9 cellular contexts compared by ENCODE assay signal in the genomic region with DNA sequence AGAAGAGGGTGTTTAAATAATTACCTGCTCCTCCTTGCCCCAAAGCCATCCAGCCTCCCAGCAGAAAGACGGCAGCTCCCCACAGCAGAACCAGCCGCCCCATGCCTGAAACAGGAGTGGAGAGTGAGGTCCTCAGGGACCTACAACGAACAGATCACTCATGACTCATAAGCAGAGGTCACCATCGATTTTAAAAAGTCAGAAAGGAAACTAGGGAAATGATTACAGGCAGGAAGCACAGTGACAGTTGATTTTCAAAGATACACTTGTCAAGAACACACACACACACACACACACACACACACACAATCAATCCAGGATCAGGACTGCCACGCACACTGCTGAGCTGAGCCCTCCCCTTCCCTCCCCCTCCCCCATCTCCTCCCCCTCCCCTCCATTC. TPM values are rescaled to one million over a fixed set of nuclear protein-coding genes. Genes with fewer than 3 reads are reported as not detected.
DNase-seq lines count a peak whose midpoint lies in the region; ATAC-seq and TF ChIP-seq lines count a peak whose summit lies in the region.
"Had no signal": no experiment of that assay in that cellular context is flagged by ENCODE, and none has a peak within 500 bp of the region (broad histone marks: within the 10 kb centered on the region; RNA-seq: fewer than 3 reads in every experiment).

A gene with protein sequence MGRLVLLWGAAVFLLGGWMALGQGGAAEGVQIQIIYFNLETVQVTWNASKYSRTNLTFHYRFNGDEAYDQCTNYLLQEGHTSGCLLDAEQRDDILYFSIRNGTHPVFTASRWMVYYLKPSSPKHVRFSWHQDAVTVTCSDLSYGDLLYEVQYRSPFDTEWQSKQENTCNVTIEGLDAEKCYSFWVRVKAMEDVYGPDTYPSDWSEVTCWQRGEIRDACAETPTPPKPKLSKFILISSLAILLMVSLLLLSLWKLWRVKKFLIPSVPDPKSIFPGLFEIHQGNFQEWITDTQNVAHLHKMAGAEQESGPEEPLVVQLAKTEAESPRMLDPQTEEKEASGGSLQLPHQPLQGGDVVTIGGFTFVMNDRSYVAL (minus strand): TSS at position 118 of the 400 bp plus-strand sequence. CDS start 15 bp downstream, at position 103.

- H3K36me3 Mint-ChIP-seq in naive thymus-derived CD4-positive, alpha-beta T cell: peaks cover 0 to 30% (median 0%) of the 10 kb centered on the region in 5 donors

- DNase-seq in RWPE2 (ENCODE audit: low spot score) (peak; percentile 19), HUDEP-2 (lab: John Stamatoyannopoulos, UW; ENCODE audit: unreplicated experiment in 76 of 76) (no peak), NCI-H69 (lab: John Stamatoyannopoulos, UW) (no peak), foreskin melanocyte (no peak)
- peak in 2 of 9 donors; percentile 12 to 36 for DNase-seq in naive thymus-derived CD4-positive, alpha-beta T cell

- H3K4me1 ChIP-seq in RWPE2 (ENCODE audit: insufficient read depth, poor library complexity, severe bottlenecking): no peaks in the 10 kb centered on the region
- peaks cover 4 to 6% of the 10 kb centered on the region in 2 donors for H3K4me1 ChIP-seq in naive thymus-derived CD4-positive, alpha-beta T cell (ENCODE audit: control insufficient read depth in 2 of 2, insufficient read depth in 2 of 2, low read length in 2 of 2)
- H3K4me1 ChIP-seq: Peyer's patch had no signal

- no peaks in the 10 kb centered on the region for H3K36me3 ChIP-seq in RWPE2 (ENCODE audit: low read depth)
- no peaks in the 10 kb centered on the region for H3K36me3 ChIP-seq in naive thymus-derived CD4-positive, alpha-beta T cell (ENCODE audit: control insufficient read depth in 2 of 3, insufficient read depth in 3 of 3, low read length in 3 of 3)
- H3K36me3 ChIP-seq: Peyer's patch had no signal

- POLR2A ChIA-PET in naive thymus-derived CD4-positive, alpha-beta T cell (lab: Charles Lee): no interaction called here

- H3K4me1 Mint-ChIP-seq in naive thymus-derived CD4-positive, alpha-beta T cell: peaks cover 19 to 50% (median 37%) of the 10 kb centered on the region in 7 donors

- H3K9me3 ChIP-seq in RWPE2 (ENCODE audit: severe bottlenecking): no peaks in the 10 kb centered on the region
- H3K9me3 ChIP-seq in naive thymus-derived CD4-positive, alpha-beta T cell (ENCODE audit: control insufficient read depth in 2 of 3, low read length in 3 of 3): no peaks in the 10 kb centered on the region
- H3K9me3 ChIP-seq: Peyer's patch had no signal

- no peak for TF ChIP-seq CTCF in RWPE2 (IDR thresholded peaks at IDR 0.05; ENCODE audit: poor library complexity, severe bottlenecking)

- CTCF ChIA-PET in naive thymus-derived CD4-positive, alpha-beta T cell (lab: Charles Lee): no interaction called here

- H3K9me3 Mint-ChIP-seq in naive thymus-derived CD4-positive, alpha-beta T cell: peaks cover 0 to 15% (median 0%) of the 10 kb centered on the region in 11 donors

- H3K27ac Mint-ChIP-seq in naive thymus-derived CD4-positive, alpha-beta T cell: peak within 1 kb of the TSS in 7 of 9 donors; percentile 14 to 97 (median 54)

- ATAC-seq in GM18502 (IDR thresholded peaks at IDR 0.05; ENCODE audit: poor library complexity, unreplicated experiment) (peak; percentile 67), HG02852 (IDR thresholded peaks at IDR 0.05; ENCODE audit: unreplicated experiment) (peak; percentile 47), RWPE2 (ENCODE audit: low read depth) (no peak), GM19023 (IDR thresholded peaks at IDR 0.05; ENCODE audit: unreplicated experiment) (no peak)
- peak; percentile 65 for ATAC-seq in naive thymus-derived CD4-positive, alpha-beta T cell

- peak within 1 kb of the TSS; percentile 55 to 88 (median 76) for H3K4me3 Mint-ChIP-seq in naive thymus-derived CD4-positive, alpha-beta T cell

- no peak within 1 kb of the TSS for H3K27ac ChIP-seq in RWPE2 (ENCODE audit: poor library complexity, severe bottlenecking)
- no peak within 1 kb of the TSS for H3K27ac ChIP-seq in naive thymus-derived CD4-positive, alpha-beta T cell (ENCODE audit: low read depth, low read length)
- H3K27ac ChIP-seq: Peyer's patch had no signal

- intact Hi-C loops in naive thymus-derived CD4-positive, alpha-beta T cell (cut with micrococcal nuclease): no loop called here

- H3K27me3 ChIP-seq in RWPE2 (ENCODE audit: insufficient read depth, poor library complexity, severe bottlenecking): no peaks in the 10 kb centered on the region
- no peaks in the 10 kb centered on the region for H3K27me3 ChIP-seq in naive thymus-derived CD4-positive, alpha-beta T cell (ENCODE audit: control insufficient read depth in 2 of 2, insufficient read depth in 2 of 2, low read length in 2 of 2)
- H3K27me3 ChIP-seq: Peyer's patch had no signal

- H3K27me3 Mint-ChIP-seq in naive thymus-derived CD4-positive, alpha-beta T cell: peaks cover 0 to 9% (median 5%) of the 10 kb centered on the region in 5 donors

- no peak within 1 kb of the TSS for H3K4me3 ChIP-seq in RWPE2 (ENCODE audit: severe bottlenecking)
- H3K4me3 ChIP-seq in naive thymus-derived CD4-positive, alpha-beta T cell (ENCODE audit: low read length): no peak within 1 kb of the TSS
- H3K4me3 ChIP-seq: Peyer's patch had no signal

RNA-seq across cellular contexts. Expression of the gene that starts here (rescaled TPM):
- total RNA-seq in naive thymus-derived CD4-positive, alpha-beta T cell: 1 to 10 TPM in 1 of 5 experiments, under 1 TPM in 2, not detected in 2; 0.40 to 7.3 (median 0.98) TPM
- polyA plus RNA-seq in naive thymus-derived CD4-positive, alpha-beta T cell: under 1 TPM in 1 of 2 donors, not detected in 1; 0.19 TPM
- total RNA-seq: Peyer's patch had no signal

Comparison
In these comparisons a context has a peak if more than half of its experiments do, and no peak if none do; other contexts are left out.
1. ATAC-seq: peak in GM18502 (single experiment), HG02852 (single experiment) and naive thymus-derived CD4-positive, alpha-beta T cell (single experiment); none in RWPE2 (single experiment) and GM19023 (single experiment).